In the genomic region with DNA sequence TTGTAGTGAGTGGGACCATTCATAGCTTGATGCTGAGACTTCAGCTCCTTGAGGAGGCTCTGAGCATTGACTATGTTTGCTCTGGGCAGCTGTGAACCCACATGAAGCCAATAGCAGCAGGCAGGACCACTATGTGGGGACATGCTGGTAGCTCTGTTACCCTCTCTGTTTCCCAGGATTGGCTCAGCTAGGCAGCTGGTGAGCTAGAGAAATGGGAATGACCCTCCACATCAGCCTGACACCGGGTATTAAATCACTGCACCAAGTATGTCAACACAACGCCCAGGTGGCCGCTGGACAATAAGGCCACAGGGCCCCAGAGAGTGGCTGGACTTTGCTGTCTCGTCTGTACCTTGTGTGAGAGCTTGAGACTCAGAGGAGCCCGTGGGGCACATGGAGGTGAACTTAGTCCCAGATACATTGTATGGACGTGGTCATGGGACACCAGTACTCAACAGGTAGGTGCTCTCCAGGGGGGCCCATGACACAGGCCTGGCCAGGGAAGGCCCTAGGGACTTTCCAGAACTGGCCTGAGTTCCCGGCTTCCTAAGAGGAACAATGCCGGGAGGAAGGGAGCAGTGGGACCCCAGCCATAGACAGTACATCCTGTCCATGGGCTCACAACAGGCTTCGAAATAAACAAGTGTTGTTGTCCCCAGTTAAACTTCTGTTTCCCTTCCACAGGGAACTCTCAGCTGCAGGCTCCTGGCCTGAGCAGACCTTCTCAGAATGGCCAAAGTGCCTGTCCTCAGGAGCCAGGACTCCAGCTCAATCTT, we compare ENCODE assay signal across 8 cellular contexts. TPM values are rescaled to one million over a fixed set of nuclear protein-coding genes. Genes with fewer than 3 reads are reported as not detected.
DNase-seq lines count a peak whose midpoint lies in the region; ATAC-seq lines count a peak whose summit lies in the region.

No MANE protein-coding gene starts in this region.

- peaks cover 11 to 22% of the 10 kb centered on the region in 2 donors for H3K36me3 Mint-ChIP-seq in stimulated activated naive B cell treated with anti-CD40 and anti-IgM and Interleukin-4, amounts not matched to agents 10 μg/mL and 1 μg/mL and 100 μg/mL, for 72 hours

- H3K27ac Mint-ChIP-seq in stimulated activated naive B cell treated with anti-CD40 and anti-IgM and Interleukin-4, amounts not matched to agents 10 μg/mL and 1 μg/mL and 100 μg/mL, for 72 hours, result no peak overlapping the region

- H3K4me1 Mint-ChIP-seq in stimulated activated naive B cell treated with anti-CD40 and anti-IgM and Interleukin-4, amounts not matched to agents 10 μg/mL and 1 μg/mL and 100 μg/mL, for 72 hours, result peaks cover 2 to 10% of the 10 kb centered on the region in 2 donors

- no peaks in the 10 kb centered on the region for H3K9me3 ChIP-seq in BLaER1 treated with 17β-estradiol and CSF1 and Interleukin-3, amounts not matched to agents 10 nM and 100 nM (replicated peaks in 1 of 11)

- no peak overlapping the region for H3K4me3 Mint-ChIP-seq in stimulated activated naive B cell treated with anti-CD40 and anti-IgM and Interleukin-4, amounts not matched to agents 10 μg/mL and 1 μg/mL and 100 μg/mL, for 72 hours

- H3K9me3 Mint-ChIP-seq in stimulated activated naive B cell treated with anti-CD40 and anti-IgM and Interleukin-4, amounts not matched to agents 10 μg/mL and 1 μg/mL and 100 μg/mL, for 72 hours, result no peaks in the 10 kb centered on the region

- DNase-seq in dermis microvascular lymphatic vessel endothelial cell (ENCODE audit: low read depth in 2 of 2) (peak; percentile 92 to 95), left lobe of liver (ENCODE audit: low spot score) (peak; percentile 54), sciatic nerve (ENCODE audit: low spot score) (peak; percentile 57), T1000 (lab: John Stamatoyannopoulos, UW) (no peak)
- DNase-seq in stimulated activated naive B cell treated with anti-CD40 and anti-IgM and Interleukin-4, amounts not matched to agents 10 μg/mL and 1 μg/mL and 100 μg/mL, for 72 hours, result no peak

- peak overlapping the region in 1 of 11 experiments; percentile 14; a peak in 1 of 22 replicates for H3K27ac ChIP-seq in BLaER1 treated with 17β-estradiol and CSF1 and Interleukin-3, amounts not matched to agents 10 nM and 100 nM

- no peak overlapping the region for H3K4me3 ChIP-seq in BLaER1 treated with 17β-estradiol and CSF1 and Interleukin-3, amounts not matched to agents 10 nM and 100 nM

- peaks cover 0 to 21% (median 0%) of the 10 kb centered on the region in 11 experiments; a peak in 6 of 22 replicates for H3K36me3 ChIP-seq in BLaER1 treated with 17β-estradiol and CSF1 and Interleukin-3, amounts not matched to agents 10 nM and 100 nM

- no peaks in the 10 kb centered on the region for H3K27me3 Mint-ChIP-seq in stimulated activated naive B cell treated with anti-CD40 and anti-IgM and Interleukin-4, amounts not matched to agents 10 μg/mL and 1 μg/mL and 100 μg/mL, for 72 hours

- H3K9ac ChIP-seq in BLaER1 treated with 17β-estradiol and CSF1 and Interleukin-3, amounts not matched to agents 10 nM and 100 nM, result no peak overlapping the region

- ATAC-seq in left lobe of liver, result no peak
- peak; percentile 0 for ATAC-seq in sciatic nerve
- no peak for ATAC-seq in stimulated activated naive B cell treated with anti-CD40 and anti-IgM and Interleukin-4, amounts not matched to agents 10 μg/mL and 1 μg/mL and 100 μg/mL, for 72 hours (replicated peaks)
- ATAC-seq in HG03354 (IDR thresholded peaks at IDR 0.05; ENCODE audit: poor library complexity, severe bottlenecking, unreplicated experiment), result no peak
- no peak for ATAC-seq in HG02970 (IDR thresholded peaks at IDR 0.05; ENCODE audit: low FRiP score, unreplicated experiment)

- H4K20me1 ChIP-seq in BLaER1 treated with 17β-estradiol and CSF1 and Interleukin-3, amounts not matched to agents 10 nM and 100 nM, result peaks cover 0 to 35% (median 14%) of the 10 kb centered on the region in 11 experiments; a peak in 12 of 22 replicates

- H3K4me1 ChIP-seq in BLaER1 treated with 17β-estradiol and CSF1 and Interleukin-3, amounts not matched to agents 10 nM and 100 nM, result peaks cover 41 to 71% (median 57%) of the 10 kb centered on the region in 10 experiments

- intact Hi-C loops in sciatic nerve (cut with DNase I), result no loop called here

- H3K27me3 ChIP-seq in BLaER1 treated with 17β-estradiol and CSF1 and Interleukin-3, amounts not matched to agents 10 nM and 100 nM, result no peaks in the 10 kb centered on the region

- H3K4me2 ChIP-seq in BLaER1 treated with 17β-estradiol and CSF1 and Interleukin-3, amounts not matched to agents 10 nM and 100 nM, result peak overlapping the region in 10 of 11 experiments; percentile 20 to 85 (median 76); a peak in 12 of 22 replicates

RNA-seq across cellular contexts. Expression of a gene that starts 35.2 kb away (rescaled TPM):
- total RNA-seq in dermis microvascular lymphatic vessel endothelial cell (16.9 and 34.4 TPM in 2 replicates), left lobe of liver (20.1 TPM), sciatic nerve (23.2 TPM)

RNA-seq across cellular contexts. Expression of a gene that starts 51.3 kb away (rescaled TPM):
- 2.3 and 17.2 TPM in 2 replicates for total RNA-seq in dermis microvascular lymphatic vessel endothelial cell
- 3.5 TPM for total RNA-seq in left lobe of liver
- total RNA-seq in sciatic nerve, result 7.6 TPM

Comparison
In these comparisons a context has a peak if more than half of its experiments do, and no peak if none do; other contexts are left out.
1. DNase-seq: peak in dermis microvascular lymphatic vessel endothelial cell (2 of 2), left lobe of liver (single experiment) and sciatic nerve (single experiment); none in stimulated activated naive B cell treated with anti-CD40 and anti-IgM and Interleukin-4, amounts not matched to agents 10 μg/mL and 1 μg/mL and 100 μg/mL, for 72 hours (single experiment) and T1000 (single experiment).